Comparison of ENCODE assay signal across 1 cellular context in genomic region chr1:9033363-9033762, GRCh38.
TF ChIP-seq lines count a peak whose summit lies in the region.

No MANE protein-coding gene starts in this region.

TF ChIP-seq in H1, 55 proteins besides CTCF, POLR2A, EP300 and RAD21:
- TF ChIP-seq CBX5 (IDR thresholded peaks at IDR 0.05; ENCODE audit: low read depth, low read length): no peak
- TF ChIP-seq MAX (IDR thresholded peaks at IDR 0.05): 0 out of 2 replicates have a peak, but pooled peaks have one; percentile 10
- no peak for TF ChIP-seq TBP (IDR thresholded peaks at IDR 0.05; ENCODE audit: low read depth, low read length)
- TF ChIP-seq GABPA (IDR thresholded peaks at IDR 0.05; ENCODE audit: borderline replicate concordance, insufficient read depth, low read length): no peak
- no peak for TF ChIP-seq JUND (IDR thresholded peaks at IDR 0.05; ENCODE audit: low read length)
- TF ChIP-seq JUN (IDR thresholded peaks at IDR 0.05; ENCODE audit: low read depth, low read length): no peak
- no peak for TF ChIP-seq EGR1 (IDR thresholded peaks at IDR 0.05; ENCODE audit: borderline replicate concordance, low read depth, low read length)
